10 cellular contexts compared by ENCODE assay signal in the genomic region with DNA sequence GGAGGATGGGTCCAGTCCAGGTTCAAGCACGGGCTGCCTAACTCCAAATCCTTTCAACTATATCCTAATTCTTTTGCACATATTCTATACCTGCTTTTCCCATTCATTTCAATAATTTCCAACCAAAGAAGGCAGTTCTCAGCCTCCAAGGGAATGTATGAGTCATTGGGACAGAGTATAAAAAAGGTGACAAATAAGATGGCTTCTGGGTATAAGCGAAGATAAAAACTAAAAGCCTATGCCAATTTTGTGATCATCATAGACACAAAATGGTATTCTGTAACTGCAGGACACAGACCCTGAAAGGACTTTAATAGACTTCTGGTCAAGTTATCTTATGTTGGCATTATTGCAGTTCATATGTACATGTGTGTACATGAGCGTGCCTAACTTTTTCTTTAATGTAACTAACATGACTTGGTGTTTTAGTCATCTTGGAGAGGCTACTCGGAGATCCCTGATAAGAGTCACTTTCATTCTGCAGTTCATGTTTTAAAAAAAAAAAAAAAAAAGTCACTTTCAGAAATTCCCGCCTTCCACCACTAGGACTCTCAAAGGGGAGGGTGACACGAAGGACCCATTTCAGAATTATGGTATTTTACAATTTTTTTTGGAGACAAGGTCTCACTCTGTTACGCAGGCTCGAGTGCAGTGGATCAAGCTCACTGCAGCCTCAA. TPM values are rescaled to one million over a fixed set of nuclear protein-coding genes. Genes with fewer than 3 reads are reported as not detected.
DNase-seq lines count a peak whose midpoint lies in the region; ATAC-seq, FAIRE-seq and TF ChIP-seq lines count a peak whose summit lies in the region.
"Had no signal": no experiment of that assay in that cellular context is flagged by ENCODE, and none has a peak within 500 bp of the region (broad histone marks: within the 10 kb centered on the region; RNA-seq: fewer than 3 reads in every experiment).

No MANE protein-coding gene starts in this region.

- H3K27me3 Mint-ChIP-seq in activated CD4-positive, alpha-beta T cell treated with anti-CD3 and anti-CD28 coated beads, Interleukin-2, amount 10 ng/mL, durations not matched to agents 24 days and 14 days: no peaks in the 10 kb centered on the region
- no peaks in the 10 kb centered on the region for H3K27me3 Mint-ChIP-seq in nephron progenitor cell (ENCODE audit: low read depth, poor library complexity)

- intact Hi-C loops in activated CD4-positive, alpha-beta T cell treated with anti-CD3 and anti-CD28 coated beads, Interleukin-2, amount 10 ng/mL, durations not matched to agents 24 days and 14 days (cut with micrococcal nuclease): loop anchor here (2.0 kb wide), 2 partner anchors 17 to 23 kb away; a partner anchor contains a TSS
- intact Hi-C loops in kidney (cut with DNase I): no loop called here

- peaks cover 48% of the 10 kb centered on the region for H3K36me3 Mint-ChIP-seq in activated CD4-positive, alpha-beta T cell treated with anti-CD3 and anti-CD28 coated beads, Interleukin-2, amount 10 ng/mL, durations not matched to agents 24 days and 14 days (ENCODE audit: low read depth)
- peaks cover 53% of the 10 kb centered on the region for H3K36me3 Mint-ChIP-seq in nephron progenitor cell (ENCODE audit: low read depth)

- no peak overlapping the region for H3K9ac ChIP-seq in kidney (ENCODE audit: low read length in 2 of 2)

- H3K4me1 Mint-ChIP-seq in activated CD4-positive, alpha-beta T cell treated with anti-CD3 and anti-CD28 coated beads, Interleukin-2, amount 10 ng/mL, durations not matched to agents 24 days and 14 days: peaks cover 21% of the 10 kb centered on the region
- H3K4me1 Mint-ChIP-seq in nephron progenitor cell: peaks cover 15% of the 10 kb centered on the region

- no peak for FAIRE-seq in kidney (lab: Jason Lieb, UNC)

- ATAC-seq in GM21367 (IDR thresholded peaks at IDR 0.05; ENCODE audit: unreplicated experiment) (no peak), GM19351 (IDR thresholded peaks at IDR 0.05; ENCODE audit: unreplicated experiment) (no peak)

- no peaks in the 10 kb centered on the region for H3K9me3 Mint-ChIP-seq in activated CD4-positive, alpha-beta T cell treated with anti-CD3 and anti-CD28 coated beads, Interleukin-2, amount 10 ng/mL, durations not matched to agents 24 days and 14 days
- no peaks in the 10 kb centered on the region for H3K9me3 Mint-ChIP-seq in nephron progenitor cell

- in situ Hi-C loops in KBM-7 (cut with MboI; ENCODE audit: low pct_unique_long_range_greater_than_20kb, low sequenced_read_pairs): no loop called here
- in situ Hi-C loops in astrocyte of the spinal cord (cut with HindIII; ENCODE audit: low sequenced_read_pairs): no loop called here

- peak overlapping the region; percentile 71 for H3K27ac Mint-ChIP-seq in activated CD4-positive, alpha-beta T cell treated with anti-CD3 and anti-CD28 coated beads, Interleukin-2, amount 10 ng/mL, durations not matched to agents 24 days and 14 days
- no peak overlapping the region for H3K27ac Mint-ChIP-seq in nephron progenitor cell

- H3K4me1 ChIP-seq in kidney (ENCODE audit: control insufficient read depth in 1 of 2, insufficient read depth in 1 of 2, low read depth in 1 of 2, low read length in 2 of 2): no peaks in the 10 kb centered on the region

- H3K27ac ChIP-seq in kidney (ENCODE audit: low read depth in 2 of 2, low read length in 2 of 2): no peak overlapping the region
- H3K27ac ChIP-seq: neutrophil had no signal

- H3K36me3 ChIP-seq in kidney (ENCODE audit: control insufficient read depth in 1 of 2, insufficient read depth in 2 of 2, low read length in 2 of 2): peaks cover 34 to 43% of the 10 kb centered on the region in 2 donors

- DNase-seq in activated CD4-positive, alpha-beta T cell treated with anti-CD3 and anti-CD28 coated beads, Interleukin-2, amount 10 ng/mL, durations not matched to agents 24 days and 14 days: no peak
- DNase-seq in activated CD4-positive, alpha-beta T cell treated with anti-CD3 and anti-CD28 coated beads for 1 hour: no peak
- DNase-seq in KBM-7 (peak; percentile 32), astrocyte of the spinal cord (ENCODE audit: low read depth, low spot score) (peak; percentile 11), nephron progenitor cell (no peak), kidney (no peak)
- DNase-seq: NK-92 treated with Interleukin-12 subunit alpha and Interleukin-12 subunit beta, amount 100 ng/mL, for 24 hours had no signal

- H3K4me3 ChIP-seq in astrocyte of the spinal cord (ENCODE audit: low read depth, low read length) (no peak overlapping the region), kidney (ENCODE audit: low read length in 2 of 2) (no peak overlapping the region)

- TF ChIP-seq CTCF in astrocyte of the spinal cord (IDR thresholded peaks at IDR 0.05; ENCODE audit: low read depth, low read length) (peak; percentile 38), nephron progenitor cell (IDR thresholded peaks at IDR 0.05) (peak; percentile 31), kidney (IDR thresholded peaks at IDR 0.05; ENCODE audit: borderline replicate concordance, extremely low read depth, insufficient read depth) (no peak)

- no peaks in the 10 kb centered on the region for H3K9me3 ChIP-seq in kidney (ENCODE audit: control insufficient read depth in 1 of 2, low read length in 2 of 2)
- H3K9me3 ChIP-seq: neutrophil had no signal

- H3K4me3 Mint-ChIP-seq in activated CD4-positive, alpha-beta T cell treated with anti-CD3 and anti-CD28 coated beads, Interleukin-2, amount 10 ng/mL, durations not matched to agents 24 days and 14 days: no peak overlapping the region
- no peak overlapping the region for H3K4me3 Mint-ChIP-seq in nephron progenitor cell

RNA-seq across cellular contexts. Expression of a gene that starts 17.3 kb away (rescaled TPM):
- 30.0 and 32.7 TPM in 2 replicates for total RNA-seq in activated CD4-positive, alpha-beta T cell treated with anti-CD3 and anti-CD28 coated beads, Interleukin-2, amount 10 ng/mL, durations not matched to agents 24 days and 14 days
- total RNA-seq in kidney: 41.6 TPM
- 28.2 TPM for polyA plus RNA-seq in kidney (ENCODE audit: insufficient read depth, low read depth, low replicate concordance)

RNA-seq across cellular contexts. Expression of a gene that starts 45.3 kb away (rescaled TPM):
- 0.66 and 0.96 TPM in 2 replicates for total RNA-seq in activated CD4-positive, alpha-beta T cell treated with anti-CD3 and anti-CD28 coated beads, Interleukin-2, amount 10 ng/mL, durations not matched to agents 24 days and 14 days
- total RNA-seq in kidney: 2.1 TPM
- polyA plus RNA-seq in kidney (ENCODE audit: insufficient read depth, low read depth, low replicate concordance): 5.3 TPM

RNA-seq across cellular contexts. Expression of a gene that starts 51.5 kb away (rescaled TPM):
- total RNA-seq in activated CD4-positive, alpha-beta T cell treated with anti-CD3 and anti-CD28 coated beads, Interleukin-2, amount 10 ng/mL, durations not matched to agents 24 days and 14 days: not detected in 2 replicates
- total RNA-seq in kidney: not detected
- not detected for polyA plus RNA-seq in kidney (ENCODE audit: insufficient read depth, low read depth, low replicate concordance)

Comparison
In these comparisons a context has a peak if more than half of its experiments do, and no peak if none do; other contexts are left out.
1. DNase-seq: peak in KBM-7 (single experiment) and astrocyte of the spinal cord (single experiment); none in activated CD4-positive, alpha-beta T cell treated with anti-CD3 and anti-CD28 coated beads, Interleukin-2, amount 10 ng/mL, durations not matched to agents 24 days and 14 days (single experiment), activated CD4-positive, alpha-beta T cell treated with anti-CD3 and anti-CD28 coated beads for 1 hour (single experiment), nephron progenitor cell (single experiment) and kidney (single experiment).